Comparison of ENCODE assay signal across 36 cellular contexts in the genomic region with DNA sequence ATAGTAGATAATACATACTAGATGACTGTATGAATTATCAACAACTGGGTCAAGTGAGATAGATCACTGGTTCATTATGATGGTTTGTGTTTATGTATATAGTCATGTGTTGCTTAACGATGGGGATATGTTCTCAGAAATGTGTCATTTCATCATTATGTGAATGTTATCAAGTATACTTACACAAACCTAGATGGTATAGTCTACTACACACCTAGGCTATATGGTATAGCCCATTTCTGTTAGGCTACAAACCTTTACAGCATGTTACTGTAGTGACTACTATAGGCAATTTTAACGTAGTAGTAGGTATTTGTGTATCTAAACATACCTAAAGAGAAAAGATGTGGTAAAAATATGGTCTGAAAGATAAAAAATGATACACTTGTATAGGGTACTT.
"Had no signal": no experiment of that assay in that cellular context is flagged by ENCODE, and none has a peak within 500 bp of the region (broad histone marks: within the 10 kb centered on the region; RNA-seq: fewer than 3 reads in every experiment).

No MANE protein-coding gene starts in this region.

- DNase-seq: Karpas-422, Kasumi-1, MG63, MM.1S, MV-4-11, NCI-H1048, NCI-H1092, NCI-H1092 treated with DMSO at 0.1 percent for 48 hours, NCI-H1105, NCI-H1105 treated with DMSO at 0.1 percent for 48 hours, NCI-H1417, NCI-H1417 treated with DMSO at 0.1 percent for 48 hours, NCI-H1436, NCI-H1436 treated with DMSO at 0.1 percent for 48 hours, NCI-H146, NCI-H1694, NCI-H1694 treated with DMSO at 0.1 percent for 48 hours, NCI-H187, NCI-H187 treated with DMSO at 0.1 percent for 48 hours, NCI-H1930, NCI-H2029, NCI-H2029 treated with DMSO at 0.1 percent for 48 hours, NCI-H2081, NCI-H2081 treated with DMSO at 0.1 percent for 48 hours, NCI-H2107, NCI-H2171, NCI-H2171 treated with DMSO at 0.1 percent for 48 hours, NCI-H2227 treated with DMSO at 0.1 percent for 48 hours, NCI-H226, NCI-H345, NCI-H446, NCI-H446 treated with DMSO at 0.1 percent for 48 hours, NCI-H510A, NCI-H510A treated with DMSO at 0.1 percent for 48 hours, NCI-H524, NCI-H524 treated with DMSO at 0.1 percent for 48 hours had no signal

- H3K9me3 ChIP-seq: MG63 had no signal

- H3K27me3 ChIP-seq: MG63 had no signal

- H3K36me3 ChIP-seq: MG63 had no signal

- H3K4me3 ChIP-seq: MG63 had no signal
